26 cellular contexts compared by ENCODE assay signal in genomic region chr22:24948356-24949202, GRCh38. TPM values are rescaled to one million over a fixed set of nuclear protein-coding genes. Genes with fewer than 3 reads are reported as not detected.
"Had no signal": no experiment of that assay in that cellular context is flagged by ENCODE, and none has a peak within 500 bp of the region (broad histone marks: within the 10 kb centered on the region; RNA-seq: fewer than 3 reads in every experiment).

No MANE protein-coding gene starts in this region.

- H3K9ac ChIP-seq: neural progenitor cell had no signal

- DNase-seq: activated B cell treated with CpG ODN at 0.5 μM for 24 hours; activated CD4-positive, alpha-beta memory T cell treated with anti-CD3 and anti-CD28 coated beads for 36 hours; activated CD4-positive, alpha-beta T cell treated with anti-CD3 and anti-CD28 coated beads for 4 hours; activated gamma-delta T cell treated with Interleukin-2 at 50 U/mL for 16 hours; activated T-cell treated with anti-CD3 and anti-CD28 coated beads for 4 hours; adrenal gland; effector CD4-positive, alpha-beta T cell; gastrocnemius medialis; head of caudate nucleus; kidney glomerular epithelial cell; left ventricle myocardium superior; mucosa of descending colon; naive B cell; stimulated activated CD4-positive, alpha-beta T cell treated with anti-CD3 and anti-CD28 coated beads, Interleukin-4, amount 100 ng/mL, for 4 hours had no signal

- H3K4me3 ChIP-seq: adrenal gland, gastrocnemius medialis, mucosa of descending colon, neural progenitor cell, smooth muscle cell had no signal

- H2AFZ ChIP-seq: neural progenitor cell had no signal

- H3K27ac ChIP-seq: adrenal gland, gastrocnemius medialis, neural progenitor cell had no signal

- H3K36me3 ChIP-seq: adrenal gland, gastrocnemius medialis, neural progenitor cell had no signal

- H3K27me3 ChIP-seq: adrenal gland, neural progenitor cell had no signal

- H3K4me2 ChIP-seq: neural progenitor cell, smooth muscle cell had no signal

- H3K9me3 ChIP-seq: adrenal gland, gastrocnemius medialis, mucosa of descending colon had no signal

- ATAC-seq: activated naive CD4-positive, alpha-beta T cell treated with anti-CD3 and anti-CD28 coated beads, Interleukin-2, amount 50 U/mL, for 72 hours; esophagus mucosa; gastrocnemius medialis; left ventricle myocardium superior; mucosa of descending colon; sciatic nerve; stimulated activated memory B cell treated with anti-CD40 and anti-IgM and Interleukin-4, amounts not matched to agents 10 μg/mL and 1 μg/mL and 100 μg/mL, for 72 hours had no signal

- FAIRE-seq: astrocyte, bronchial epithelial cell had no signal

RNA-seq across cellular contexts. Expression of gene LHFPL7, which starts 2.1 kb away (rescaled TPM):
- total RNA-seq: activated B cell treated with CpG ODN at 0.5 μM for 24 hours; activated CD4-positive, alpha-beta memory T cell treated with anti-CD3 and anti-CD28 coated beads for 36 hours; activated naive CD4-positive, alpha-beta T cell treated with anti-CD3 and anti-CD28 coated beads, Interleukin-2, amount 50 U/mL, for 72 hours; activated T-helper 1 cell treated with anti-CD3 and anti-CD28 coated beads, Interleukin-12 subunit alpha, Interleukin-12 subunit beta, Interleukin-2, Interleukin-4 antibody, amounts not matched to agents 30 ng/mL and 10 ng/mL and 1 ng/mL, durations not matched to agents 14 hours and 24 hours and 36 hours; adrenal gland; astrocyte; bronchial epithelial cell; cerebellum; esophagus mucosa; gastrocnemius medialis; left ventricle myocardium superior; osteocyte; sciatic nerve; smooth muscle cell; ureter had no signal
- polyA plus RNA-seq: adrenal gland, smooth muscle cell had no signal
